ENCODE assay signal across 8 cellular contexts in genomic region chr17:9576521-9577401, GRCh38. TPM values are rescaled to one million over a fixed set of nuclear protein-coding genes. Genes with fewer than 3 reads are reported as not detected.
DNase-seq lines count a peak whose midpoint lies in the region; ATAC-seq and TF ChIP-seq lines count a peak whose summit lies in the region.

Gene CFAP52 (plus strand): TSS chr17:9576642. CDS start chr17:9576696, 54 bp downstream.

- 8 to 16% methylated on average over 40 of the region's 40 CpGs for WGBS in lower leg skin, 2 donors

- H3K36me3 ChIP-seq in HCT116 (ENCODE audit: control insufficient read depth in 1 of 2, insufficient read depth in 2 of 2, low read length in 2 of 2): no peaks in the 10 kb centered on the region

- H3K4me1 Mint-ChIP-seq in Calu3 (ENCODE audit: low read depth, unreplicated experiment): peaks cover 14% of the 10 kb centered on the region
- H3K4me1 Mint-ChIP-seq in activated CD4-positive, alpha-beta memory T cell treated with anti-CD3 and anti-CD28 coated beads for 36 hours (ENCODE audit: low read depth): peaks cover 25% of the 10 kb centered on the region

- H3K27ac Mint-ChIP-seq in Calu3 (ENCODE audit: unreplicated experiment): peak within 1 kb of the TSS; percentile 88
- peak within 1 kb of the TSS; percentile 82 for H3K27ac Mint-ChIP-seq in activated CD4-positive, alpha-beta memory T cell treated with anti-CD3 and anti-CD28 coated beads for 36 hours

- H2AFZ ChIP-seq in HCT116 (ENCODE audit: low read depth, low read length, poor library complexity, severe bottlenecking): peak within 1 kb of the TSS; percentile 98

- TF ChIP-seq CTCF in Calu3 (IDR thresholded peaks at IDR 0.05; ENCODE audit: unreplicated experiment) (peak; percentile 37), HCT116 (IDR thresholded peaks at IDR 0.05 in 2 of 3, conservative IDR thresholded peaks at IDR 0.05 in 1 of 3; ENCODE audit: borderline replicate concordance in 1 of 3, insufficient read depth in 1 of 3, low read depth in 2 of 3, low read length in 2 of 3) (peak; percentile 72 to 75 (median 74)), dorsolateral prefrontal cortex (IDR thresholded peaks at IDR 0.05 in 54 of 56, conservative IDR thresholded peaks at IDR 0.05 in 2 of 56; ENCODE audit: low read depth in 1 of 56, partially characterized antibody in 56 of 56) (peak; percentile 51 to 80 (median 67)), lower leg skin (IDR thresholded peaks at IDR 0.05) (no peak)

- peaks cover 18% of the 10 kb centered on the region for H3K36me3 Mint-ChIP-seq in Calu3 (ENCODE audit: insufficient read depth, unreplicated experiment)
- no peaks in the 10 kb centered on the region for H3K36me3 Mint-ChIP-seq in activated CD4-positive, alpha-beta memory T cell treated with anti-CD3 and anti-CD28 coated beads for 36 hours

- POLR2A ChIA-PET in HCT116 (lab: Charles Lee): no interaction called here
- POLR2A ChIA-PET in activated CD4-positive, alpha-beta memory T cell treated with anti-CD3 and anti-CD28 coated beads for 36 hours (lab: Charles Lee): no interaction called here

- CTCF ChIA-PET in Calu3 (lab: Charles Lee): interaction anchor here (1.0 to 1.2 kb wide), 4 partner anchors 67 to 352 kb away, joined by 3 to 6 read pairs (median 4); no protein-coding TSS in a partner anchor
- CTCF ChIA-PET in HCT116 (lab: Charles Lee): interaction anchor here (0.8 to 3.0 kb wide), 10 partner anchors 10 to 192 kb away, joined by 3 to 21 read pairs (median 4); no protein-coding TSS in a partner anchor
- CTCF ChIA-PET in activated CD4-positive, alpha-beta memory T cell treated with anti-CD3 and anti-CD28 coated beads for 36 hours (lab: Charles Lee): interaction anchor here (0.6 to 3.4 kb wide), 25 partner anchors 10 to 624 kb away, joined by 3 to 22 read pairs (median 4); partner anchors contain the start of gene USP43

- peak within 1 kb of the TSS; percentile 77 for H3K9ac ChIP-seq in HCT116 (ENCODE audit: low read length)

- H3K27ac ChIP-seq in HCT116 (ENCODE audit: low read depth, low read length): peak within 1 kb of the TSS; percentile 51
- peak within 1 kb of the TSS in 36 of 59 donors; percentile 8 to 84 (median 55) for H3K27ac ChIP-seq in dorsolateral prefrontal cortex

- TF ChIP-seq POLR2A in HCT116 (IDR thresholded peaks at IDR 0.05; ENCODE audit: borderline replicate concordance, extremely low read depth, insufficient read depth, insufficient read length) (no peak), lower leg skin (IDR thresholded peaks at IDR 0.05) (no peak)

- no peaks in the 10 kb centered on the region for H3K9me3 Mint-ChIP-seq in Calu3 (ENCODE audit: low read depth, unreplicated experiment)
- no peaks in the 10 kb centered on the region for H3K9me3 Mint-ChIP-seq in activated CD4-positive, alpha-beta memory T cell treated with anti-CD3 and anti-CD28 coated beads for 36 hours

- peak; percentile 71 for TF ChIP-seq RAD21 in HCT116 (IDR thresholded peaks at IDR 0.05; ENCODE audit: low read depth)

- H3K9me3 ChIP-seq in HCT116 (ENCODE audit: control insufficient read depth in 1 of 2, insufficient read depth in 1 of 2, low read depth in 1 of 2, low read length in 2 of 2): no peaks in the 10 kb centered on the region

- DNase-seq in Calu3: peak; percentile 61
- DNase-seq in HCT116 (ENCODE audit: low read depth, low spot score): peak; percentile 48
- peak; percentile 27 for DNase-seq in NCI-H524 treated with DMSO at 0.1 percent for 48 hours (lab: John Stamatoyannopoulos, UW)
- DNase-seq in activated CD4-positive, alpha-beta memory T cell treated with anti-CD3 and anti-CD28 coated beads for 36 hours: peak; percentile 86
- DNase-seq in dorsolateral prefrontal cortex: peak; percentile 70 to 89 (median 81)
- DNase-seq in lower leg skin (ENCODE audit: low spot score in 2 of 2): peak; percentile 46 to 92
- DNase-seq in stimulated activated CD4-positive, alpha-beta T cell treated with anti-CD3 and anti-CD28 coated beads, Interleukin-4, amount 100 ng/mL, for 24 hours: peak; percentile 80

- intact Hi-C loops in Calu3 (cut with micrococcal nuclease; ENCODE audit: unreplicated experiment): loop anchor here (5.0 to 10.0 kb wide), 2 partner anchors 71 to 98 kb away; partner anchors contain the start of gene USP43
- intact Hi-C loops in HCT116 (cut with micrococcal nuclease): loop anchor here (1.0 to 2.0 kb wide), 3 partner anchors 68 to 192 kb away; partner anchors contain the start of gene USP43
- intact Hi-C loops in activated CD4-positive, alpha-beta memory T cell treated with anti-CD3 and anti-CD28 coated beads for 36 hours (cut with micrococcal nuclease): loop anchor here (1.0 to 10.0 kb wide), 3 partner anchors 68 to 168 kb away; no protein-coding TSS in a partner anchor
- intact Hi-C loops in dorsolateral prefrontal cortex (cut with DNase I): loop anchor here in 1 of 2 donors (5.0 to 10.0 kb wide), 2 partner anchors 102 to 151 kb away; no protein-coding TSS in a partner anchor
- intact Hi-C loops in lower leg skin (cut with DNase I; ENCODE audit: low total_unique reads): no loop called here

- H4K20me1 ChIP-seq in HCT116 (ENCODE audit: insufficient read depth): no peaks in the 10 kb centered on the region

- peak within 1 kb of the TSS; percentile 85 for H3K4me2 ChIP-seq in HCT116 (ENCODE audit: low read length)

- H3K27me3 ChIP-seq in HCT116 (ENCODE audit: insufficient read depth, low read length) (no peaks in the 10 kb centered on the region), dorsolateral prefrontal cortex (no peaks in the 10 kb centered on the region)

- ATAC-seq in HCT116 (peak; percentile 66), HG03108 (IDR thresholded peaks at IDR 0.05; ENCODE audit: unreplicated experiment) (no peak)

- no TSS peak for BruUV-seq in Calu3 (replicated peaks; lab: Mats Ljungman, UMichigan)
- BruUV-seq in HCT116 (replicated peaks; lab: Mats Ljungman, UMichigan): no TSS peak

- H3K79me2 ChIP-seq in HCT116 (ENCODE audit: insufficient read depth, low read length): peaks cover 5% of the 10 kb centered on the region; the same call in 1 of the 2 replicates

- H3K4me3 Mint-ChIP-seq in Calu3 (ENCODE audit: low read depth, unreplicated experiment): peak within 1 kb of the TSS; percentile 100
- H3K4me3 Mint-ChIP-seq in activated CD4-positive, alpha-beta memory T cell treated with anti-CD3 and anti-CD28 coated beads for 36 hours: peak within 1 kb of the TSS; percentile 98

- H3K9me2 ChIP-seq in HCT116 (ENCODE audit: insufficient read depth): no peaks in the 10 kb centered on the region

- no peaks in the 10 kb centered on the region for H3K27me3 Mint-ChIP-seq in Calu3 (ENCODE audit: unreplicated experiment)
- no peaks in the 10 kb centered on the region for H3K27me3 Mint-ChIP-seq in activated CD4-positive, alpha-beta memory T cell treated with anti-CD3 and anti-CD28 coated beads for 36 hours

- peaks cover 5 to 15% of the 10 kb centered on the region in 2 experiments; a peak in 3 of 4 replicates for H3K4me1 ChIP-seq in HCT116 (ENCODE audit: control insufficient read depth in 1 of 2, insufficient read depth in 2 of 2, low read length in 2 of 2)

- H3K4me3 ChIP-seq in HCT116 (replicated peaks in 1 of 2; ENCODE audit: low read depth in 1 of 2, low read length in 2 of 2) (peak within 1 kb of the TSS; percentile 78 to 97), dorsolateral prefrontal cortex (peak within 1 kb of the TSS; percentile 61 to 98 (median 88)), lower leg skin (ENCODE audit: low read depth, poor library complexity, severe bottlenecking) (peak within 1 kb of the TSS; percentile 67)

- RAD21 ChIA-PET in HCT116 (lab: Charles Lee; ENCODE audit: low non-redundant PET in 1 of 2, low total read pairs in 2 of 2, uncharacterized antibody in 2 of 2, unreplicated experiment in 2 of 2): interaction anchor here in 1 of 2 experiments (1.0 to 1.1 kb wide), 2 partner anchors 69 to 100 kb away, joined by 3 to 4 read pairs; partner anchors contain the start of gene USP43

TF ChIP-seq in HCT116, 20 proteins besides CTCF, POLR2A, EP300 and RAD21:
- TF ChIP-seq EGR1 (IDR thresholded peaks at IDR 0.05; ENCODE audit: low read depth) (peak; percentile 39; the same call in 1 of the 2 replicates), SP1 (IDR thresholded peaks at IDR 0.05; ENCODE audit: low read depth) (no peak)

RNA-seq across cellular contexts. Expression of gene CFAP52, which starts in this region (rescaled TPM):
- total RNA-seq in Calu3 (2022) (not detected in 2 replicates), HCT116 (2021; ENCODE audit: unreplicated experiment) (not detected), dorsolateral prefrontal cortex (10 to 100 TPM in 2 of 120 experiments, 1 to 10 TPM in 118; 1.9 to 11.5 (median 5.3) TPM), lower leg skin (under 1 TPM in 1 of 4 donors, not detected in 3; 0.29 TPM)
- polyA plus RNA-seq in HCT116 (2012): not detected in 2 replicates
- total RNA-seq in activated CD4-positive, alpha-beta memory T cell treated with anti-CD3 and anti-CD28 coated beads for 36 hours: not detected

Comparison
In these comparisons a context has a peak if more than half of its experiments do, and no peak if none do; other contexts are left out.
1. Peak in DNase-seq in Calu3; RNA of the gene not detected or under 1 TPM.
2. Peak in DNase-seq, ATAC-seq, H3K4me3 ChIP-seq, H3K27ac ChIP-seq, H3K9ac ChIP-seq and H3K4me2 ChIP-seq in HCT116; RNA of the gene not detected or under 1 TPM.
3. Peak in DNase-seq in activated CD4-positive, alpha-beta memory T cell treated with anti-CD3 and anti-CD28 coated beads for 36 hours; RNA of the gene not detected or under 1 TPM.
4. Peak in DNase-seq and H3K4me3 ChIP-seq in lower leg skin; RNA of the gene not detected or under 1 TPM.
5. DNase-seq: peak in every context shown above with its lines; median percentile 86 in activated CD4-positive, alpha-beta memory T cell treated with anti-CD3 and anti-CD28 coated beads for 36 hours; 81 in dorsolateral prefrontal cortex; 80 in stimulated activated CD4-positive, alpha-beta T cell treated with anti-CD3 and anti-CD28 coated beads, Interleukin-4, amount 100 ng/mL, for 24 hours; 69 in lower leg skin; 61 in Calu3; 48 in HCT116; 27 in NCI-H524 treated with DMSO at 0.1 percent for 48 hours.
6. CTCF ChIP-seq: peak in Calu3 (single experiment), HCT116 (3 of 3) and dorsolateral prefrontal cortex (56 of 56); none in lower leg skin (0 of 3).
7. Peak in every context shown above with its lines, with median percentiles within 50 percentile points of each other: H3K4me3 ChIP-seq.